15 cellular contexts compared by ENCODE assay signal in the genomic region with DNA sequence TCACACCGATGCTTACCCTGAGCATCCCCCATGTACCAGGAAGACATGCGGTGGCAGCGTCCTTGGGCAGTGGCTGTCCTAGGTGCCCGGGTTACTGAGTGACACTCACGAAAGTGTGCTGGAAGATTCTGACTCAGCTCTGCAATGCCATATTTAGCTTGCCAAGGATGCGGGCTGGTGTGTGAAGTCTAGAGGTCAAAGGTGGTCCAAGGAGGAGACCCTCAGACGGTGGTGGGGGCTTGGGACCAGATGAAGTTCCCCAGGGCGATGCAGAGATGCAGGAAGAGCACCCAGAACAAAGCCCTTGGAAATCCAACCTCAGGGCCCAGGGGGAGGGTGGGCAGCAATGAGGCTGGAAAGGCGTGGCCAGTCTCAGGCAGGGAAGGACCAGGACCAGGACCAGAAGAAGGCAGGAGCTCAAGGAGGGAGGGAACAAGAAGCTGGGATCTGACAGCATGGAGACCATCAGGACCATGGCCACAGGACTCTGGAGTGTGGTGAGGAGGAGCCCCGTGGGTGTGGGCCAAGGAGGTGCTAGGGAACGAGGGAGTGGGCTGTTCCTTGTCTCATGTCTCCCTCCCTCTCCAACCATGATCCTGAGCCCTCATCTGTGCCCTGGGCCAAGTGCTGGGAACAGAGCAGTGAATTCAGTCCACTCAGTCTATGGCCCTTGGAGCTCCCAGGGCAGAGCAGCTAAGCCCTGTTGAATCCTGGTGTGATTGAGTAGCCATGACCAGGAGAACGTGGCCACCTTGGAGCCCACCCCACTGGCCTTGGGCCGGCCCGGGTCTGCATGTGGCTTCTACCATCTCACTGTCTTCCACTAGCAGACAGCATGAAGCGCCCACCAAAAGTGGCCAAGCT.
"Had no signal": no experiment of that assay in that cellular context is flagged by ENCODE, and none has a peak within 500 bp of the region (broad histone marks: within the 10 kb centered on the region; RNA-seq: fewer than 3 reads in every experiment).

No MANE protein-coding gene starts in this region.

- H3K27ac ChIP-seq: cardiac muscle cell, hepatocyte, prostate gland, right lobe of liver, upper lobe of left lung had no signal

- H3K27ac Mint-ChIP-seq: activated B cell treated with CpG ODN at 0.5 μM for 24 hours; activated T-helper 17 cell treated with anti-CD3 and anti-CD28 coated beads, Interleukin-2, amount 50 U/mL, for 72 hours; memory B cell; stimulated activated naive CD8-positive, alpha-beta T cell treated with anti-CD3 and anti-CD28 coated beads, Interleukin-15, Interleukin-2, amounts not matched to agents 100 ng/mL and 50 ng/mL, for 24 hours; T-helper 17 cell had no signal

- H3K4me3 Mint-ChIP-seq: activated B cell treated with CpG ODN at 0.5 μM for 24 hours; activated T-helper 17 cell treated with anti-CD3 and anti-CD28 coated beads, Interleukin-2, amount 50 U/mL, for 72 hours; memory B cell; natural killer cell treated with Interleukin-12 subunit alpha and Interleukin-12 subunit beta and Interleukin-15 and Interleukin-18, amount 100 ng/mL, for 72 hours; stimulated activated naive CD8-positive, alpha-beta T cell treated with anti-CD3 and anti-CD28 coated beads, Interleukin-15, Interleukin-2, amounts not matched to agents 100 ng/mL and 50 ng/mL, for 24 hours; T-helper 17 cell had no signal

- H3K9me3 Mint-ChIP-seq: activated B cell treated with CpG ODN at 0.5 μM for 24 hours; activated T-helper 17 cell treated with anti-CD3 and anti-CD28 coated beads, Interleukin-2, amount 50 U/mL, for 72 hours; memory B cell; natural killer cell treated with Interleukin-12 subunit alpha and Interleukin-12 subunit beta and Interleukin-15 and Interleukin-18, amount 100 ng/mL, for 72 hours; stimulated activated naive CD8-positive, alpha-beta T cell treated with anti-CD3 and anti-CD28 coated beads, Interleukin-15, Interleukin-2, amounts not matched to agents 100 ng/mL and 50 ng/mL, for 24 hours had no signal

- H3K4me1 Mint-ChIP-seq: activated B cell treated with CpG ODN at 0.5 μM for 24 hours; activated T-helper 17 cell treated with anti-CD3 and anti-CD28 coated beads, Interleukin-2, amount 50 U/mL, for 72 hours; memory B cell had no signal

- H3K27me3 Mint-ChIP-seq: stimulated activated naive CD8-positive, alpha-beta T cell treated with anti-CD3 and anti-CD28 coated beads, Interleukin-15, Interleukin-2, amounts not matched to agents 100 ng/mL and 50 ng/mL, for 24 hours had no signal

- DNase-seq: activated B cell treated with CpG ODN at 0.5 μM for 24 hours; activated CD4-positive, alpha-beta T cell treated with anti-CD3 and anti-CD28 coated beads for 48 hours; activated naive CD4-positive, alpha-beta T cell treated with Interleukin-2 at 50 U/mL for 16 hours; right lobe of liver; T-helper 17 cell had no signal

- H3K36me3 Mint-ChIP-seq: memory B cell; natural killer cell treated with Interleukin-12 subunit alpha and Interleukin-12 subunit beta and Interleukin-15 and Interleukin-18, amount 100 ng/mL, for 72 hours had no signal

- ATAC-seq: activated T-helper 17 cell treated with anti-CD3 and anti-CD28 coated beads, Interleukin-2, amount 50 U/mL, for 72 hours; esophagus mucosa; left lobe of liver; natural killer cell treated with Interleukin-12 subunit alpha and Interleukin-12 subunit beta and Interleukin-15 and Interleukin-18, amount 100 ng/mL, for 72 hours; right lobe of liver; T-helper 17 cell had no signal
